15 cellular contexts compared by ENCODE assay signal in genomic region chr1:3632716-3633343, GRCh38. TPM values are rescaled to one million over a fixed set of nuclear protein-coding genes. Genes with fewer than 3 reads are reported as not detected.
A peak's percentile ranks its signal among the peaks of the same experiment; 100 is the strongest.
DNase-seq lines count a peak whose midpoint lies in the region; ATAC-seq and TF ChIP-seq lines count a peak whose summit lies in the region.
"Had no signal": no experiment of that assay in that cellular context is flagged by ENCODE, and none has a peak within 500 bp of the region (broad histone marks: within the 10 kb centered on the region; RNA-seq: fewer than 3 reads in every experiment).

No MANE protein-coding gene starts in this region.

- H2BK20ac ChIP-seq in H9 (ENCODE audit: low read depth, low read length, poor library complexity, severe bottlenecking), result no peak overlapping the region

- H3K23me2 ChIP-seq in H9 (ENCODE audit: insufficient read length, low read depth, low read length, poor library complexity, severe bottlenecking), result no peaks in the 10 kb centered on the region

- H3K27ac Mint-ChIP-seq in H9, result peak overlapping the region in 2 of 3 experiments; percentile 57 to 73; a peak in 2 of 7 replicates
- H3K27ac Mint-ChIP-seq in chondrocyte (ENCODE audit: unreplicated experiment), result no peak overlapping the region
- H3K27ac Mint-ChIP-seq: CD4-positive, alpha-beta T cell had no signal

- H3K36me3 Mint-ChIP-seq in H9 (ENCODE audit: insufficient read depth in 1 of 3, low read depth in 3 of 3) (peaks cover 7 to 63% (median 58%) of the 10 kb centered on the region in 3 experiments), chondrocyte (ENCODE audit: low read depth) (peaks cover 27% of the 10 kb centered on the region)

- H3K4me1 Mint-ChIP-seq in H9 (peaks cover 4 to 18% of the 10 kb centered on the region in 2 experiments), chondrocyte (ENCODE audit: low read depth) (no peaks in the 10 kb centered on the region)

- no peak for TF ChIP-seq POLR2A in esophagus squamous epithelium (IDR thresholded peaks at IDR 0.05)

- H4K91ac ChIP-seq in H9 (ENCODE audit: insufficient read length, low read depth, low read length), result no peak overlapping the region
- H4K91ac ChIP-seq in neuronal stem cell (ENCODE audit: low read depth, low read length, poor library complexity), result no peak overlapping the region

- H3K14ac ChIP-seq in H9 (ENCODE audit: insufficient read depth, low read length) (no peak overlapping the region), neuronal stem cell (ENCODE audit: low read length) (peak overlapping the region; percentile 14)

- no peak overlapping the region for H4K8ac ChIP-seq in H9 (replicated peaks; ENCODE audit: insufficient read length, low read depth, low read length)
- no peak overlapping the region for H4K8ac ChIP-seq in neuronal stem cell (ENCODE audit: low read depth, low read length)

- H2BK5ac ChIP-seq in H9 (ENCODE audit: insufficient read length, low read length), result no peak overlapping the region
- H2BK5ac ChIP-seq in neuronal stem cell (ENCODE audit: low read length), result peak overlapping the region; percentile 26

- H2AK5ac ChIP-seq in H9 (ENCODE audit: insufficient read length, low read length) (no peak overlapping the region), neuronal stem cell (ENCODE audit: low read depth, low read length) (peak overlapping the region; percentile 53)

- H2BK15ac ChIP-seq in H9 (ENCODE audit: low read depth, low read length), result no peak overlapping the region
- H2BK15ac ChIP-seq in neuronal stem cell (ENCODE audit: low read length), result peak overlapping the region; percentile 56

- H3K4me1 ChIP-seq in H9 (ENCODE audit: insufficient read depth, low read length) (no peaks in the 10 kb centered on the region), NT2/D1 (ENCODE audit: insufficient read depth, insufficient read length) (peaks cover 22% of the 10 kb centered on the region), neuronal stem cell (ENCODE audit: control insufficient read depth in 2 of 2, insufficient read depth in 1 of 2, low read depth in 1 of 2, low read length in 2 of 2) (peaks cover 0 to 11% of the 10 kb centered on the region in 2 donors), esophagus squamous epithelium (peaks cover 8 to 25% (median 13%) of the 10 kb centered on the region in 3 donors)

- no peaks in the 10 kb centered on the region for H3K9me3 Mint-ChIP-seq in H9
- no peaks in the 10 kb centered on the region for H3K9me3 Mint-ChIP-seq in chondrocyte (ENCODE audit: low read depth)
- H3K9me3 Mint-ChIP-seq: CD4-positive, alpha-beta T cell had no signal

- H3K56ac ChIP-seq in H9 (ENCODE audit: insufficient read length, low read depth, low read length), result no peak overlapping the region

- H3K4me3 ChIP-seq in NT2/D1 (ENCODE audit: insufficient read length, low read depth), result no peak overlapping the region
- H3K4me3 ChIP-seq in neuronal stem cell (ENCODE audit: low read length in 2 of 2), result no peak overlapping the region
- H3K4me3 ChIP-seq in esophagus squamous epithelium, result no peak overlapping the region
- H3K4me3 ChIP-seq: BLaER1 treated with 17β-estradiol and CSF1 and Interleukin-3, amounts not matched to agents 10 nM and 100 nM; GM12878 had no signal

- H4K20me1 ChIP-seq in H9 (ENCODE audit: control insufficient read depth, insufficient read depth, insufficient read length), result no peaks in the 10 kb centered on the region

- H3K23ac ChIP-seq in H9 (ENCODE audit: insufficient read length, low read depth, low read length), result no peak overlapping the region
- no peak overlapping the region for H3K23ac ChIP-seq in neuronal stem cell (ENCODE audit: low read depth, low read length, poor library complexity)

- H3K4me2 ChIP-seq in H9 (ENCODE audit: insufficient read depth, insufficient read length, low read length) (no peak overlapping the region), neuronal stem cell (ENCODE audit: insufficient read depth, low read length, poor library complexity, severe bottlenecking) (no peak overlapping the region)
- H3K4me2 ChIP-seq: BLaER1 treated with 17β-estradiol and CSF1 and Interleukin-3, amounts not matched to agents 10 nM and 100 nM had no signal

- H3K9me3 ChIP-seq in H9 (ENCODE audit: control insufficient read depth, low read depth, low read length) (no peaks in the 10 kb centered on the region), NT2/D1 (ENCODE audit: insufficient read depth, low read length) (no peaks in the 10 kb centered on the region), neuronal stem cell (replicated peaks in 1 of 2; ENCODE audit: control insufficient read depth in 2 of 2, insufficient read depth in 1 of 2, low read depth in 1 of 2, low read length in 2 of 2) (no peaks in the 10 kb centered on the region), esophagus squamous epithelium (no peaks in the 10 kb centered on the region)
- H3K9me3 ChIP-seq: BLaER1 treated with 17β-estradiol and CSF1 and Interleukin-3, amounts not matched to agents 10 nM and 100 nM had no signal

- no peaks in the 10 kb centered on the region for H3K27me3 Mint-ChIP-seq in H9 (ENCODE audit: low read depth)
- no peaks in the 10 kb centered on the region for H3K27me3 Mint-ChIP-seq in chondrocyte (ENCODE audit: low read depth)
- H3K27me3 Mint-ChIP-seq: CD4-positive, alpha-beta T cell had no signal

- H3K9ac ChIP-seq in H9 (ENCODE audit: extremely low read depth, insufficient read length, low read length) (no peak overlapping the region), NT2/D1 (ENCODE audit: insufficient read length, low read depth) (peak overlapping the region; percentile 72), neuronal stem cell (ENCODE audit: low read depth, low read length, poor library complexity) (peak overlapping the region; percentile 55)

- H2BK12ac ChIP-seq in H9 (ENCODE audit: insufficient read length, low read depth, low read length), result no peak overlapping the region
- no peak overlapping the region for H2BK12ac ChIP-seq in neuronal stem cell (ENCODE audit: low read length)

- H2AFZ ChIP-seq in H9 (ENCODE audit: low read length) (no peak overlapping the region), neuronal stem cell (ENCODE audit: low read length) (no peak overlapping the region)

- H3K36me3 ChIP-seq in NT2/D1 (ENCODE audit: insufficient read depth, insufficient read length, low read length), result peaks cover 75% of the 10 kb centered on the region
- H3K36me3 ChIP-seq in neuronal stem cell (replicated peaks in 1 of 2; ENCODE audit: control insufficient read depth in 2 of 2, insufficient read depth in 2 of 2, low read length in 2 of 2), result peaks cover 35 to 87% of the 10 kb centered on the region in 2 donors
- H3K36me3 ChIP-seq in esophagus squamous epithelium, result peaks cover 26 to 100% (median 26%) of the 10 kb centered on the region in 3 donors

- no peak for ATAC-seq in HG03432 (IDR thresholded peaks at IDR 0.05; ENCODE audit: unreplicated experiment)
- ATAC-seq: GM12878 had no signal

- H3K18ac ChIP-seq in H9 (ENCODE audit: insufficient read length, low read depth, low read length) (no peak overlapping the region), neuronal stem cell (ENCODE audit: low read length) (peak overlapping the region; percentile 2)

- no peaks in the 10 kb centered on the region for H3K27me3 ChIP-seq in H9 (ENCODE audit: insufficient read depth, low read length)
- no peaks in the 10 kb centered on the region for H3K27me3 ChIP-seq in NT2/D1 (ENCODE audit: insufficient read depth, insufficient read length)
- H3K27me3 ChIP-seq in neuronal stem cell (ENCODE audit: control insufficient read depth in 3 of 3, insufficient read depth in 3 of 3, low read depth in 1 of 3, low read length in 3 of 3), result no peaks in the 10 kb centered on the region
- no peaks in the 10 kb centered on the region for H3K27me3 ChIP-seq in esophagus squamous epithelium
- H3K27me3 ChIP-seq: BLaER1 treated with 17β-estradiol and CSF1 and Interleukin-3, amounts not matched to agents 10 nM and 100 nM had no signal

- DNase-seq in H9 (no peak), NT2/D1 (ENCODE audit: low read depth, low spot score) (no peak), chondrocyte (ENCODE audit: low spot score) (peak; percentile 72), neuronal stem cell (ENCODE audit: low spot score) (no peak), ecto neural progenitor cell (ENCODE audit: low spot score) (no peak), esophagus squamous epithelium (lab: John Stamatoyannopoulos, UW) (no peak)
- DNase-seq in activated CD4-positive, alpha-beta T cell treated with anti-CD3 and anti-CD28 coated beads, Interleukin-2, amount 50 U/mL, for 1 hour, result no peak
- DNase-seq: ACHN; Calu3; CD4-positive, alpha-beta T cell; DMS 273 treated with DMSO at 0.1 percent for 48 hours; IMR-90 had no signal

- no peak overlapping the region for H3K27ac ChIP-seq in H9 (ENCODE audit: insufficient read length, low read depth, low read length)
- no peak overlapping the region for H3K27ac ChIP-seq in neuronal stem cell (replicated peaks; ENCODE audit: low read length)
- peak overlapping the region in 1 of 4 donors; percentile 0 for H3K27ac ChIP-seq in esophagus squamous epithelium
- H3K27ac ChIP-seq: BLaER1 treated with 17β-estradiol and CSF1 and Interleukin-3, amounts not matched to agents 10 nM and 100 nM had no signal

- H3K79me2 ChIP-seq in H9 (ENCODE audit: insufficient read depth, low read length), result no peaks in the 10 kb centered on the region

- H3K4ac ChIP-seq in H9 (ENCODE audit: low read depth, low read length) (no peak overlapping the region), neuronal stem cell (ENCODE audit: low read length) (no peak overlapping the region)

- H4K5ac ChIP-seq in H9 (ENCODE audit: insufficient read length, low read depth, low read length), result no peak overlapping the region

- intact Hi-C loops in esophagus squamous epithelium (cut with DNase I), result no loop called here

- H2BK120ac ChIP-seq in H9 (ENCODE audit: low read depth, low read length, poor library complexity, severe bottlenecking) (no peak overlapping the region), neuronal stem cell (ENCODE audit: low read depth, low read length) (peak overlapping the region; percentile 67)

- H3K4me3 Mint-ChIP-seq in H9 (no peak overlapping the region; a peak in 1 of 5 replicates), chondrocyte (ENCODE audit: unreplicated experiment) (no peak overlapping the region)
- H3K4me3 Mint-ChIP-seq: CD4-positive, alpha-beta T cell had no signal

- no peak overlapping the region for H3T11ph ChIP-seq in H9 (ENCODE audit: low read length)

- no peak for TF ChIP-seq CTCF in H9 (conservative IDR thresholded peaks at IDR 0.05)
- no peak for TF ChIP-seq CTCF in chondrocyte (IDR thresholded peaks at IDR 0.05)
- TF ChIP-seq CTCF in esophagus squamous epithelium (IDR thresholded peaks at IDR 0.05), result no peak

- H3K79me1 ChIP-seq in H9 (ENCODE audit: insufficient read depth, low read depth, low read length, poor library complexity, severe bottlenecking), result no peaks in the 10 kb centered on the region
- no peaks in the 10 kb centered on the region for H3K79me1 ChIP-seq in neuronal stem cell (ENCODE audit: low read depth, low read length)

- WGBS in H9 (ENCODE audit: extremely low coverage, insufficient read length, low lambda C conversion rate), result no CpG with 5 or more reads among the region's 26 CpGs
- no CpG with 5 or more reads among the region's 26 CpGs for WGBS in neuronal stem cell (ENCODE audit: extremely low coverage in 2 of 2, insufficient read length in 2 of 2, insufficient replicate concordance in 1 of 2), 2 donors
- WGBS in esophagus squamous epithelium, 2 donors, result 90% methylated on average over 18 of the region's 26 CpGs; no CpG with 5 or more reads in 1 of the 2 donors

RNA-seq across cellular contexts. Expression of gene TPRG1L, which starts 8.0 kb away (rescaled TPM):
- total RNA-seq in H9 (2021), result 24.0 and 24.7 TPM in 2 replicates
- total RNA-seq in chondrocyte, result 52.5 to 53.7 TPM (median 53.6 TPM) in 3 replicates
- polyA plus RNA-seq in neuronal stem cell (2013, experiment 1 of 2), result 13.4 TPM
- polyA plus RNA-seq in neuronal stem cell (2013, experiment 2 of 2), result 13.2 TPM
- 10 to 100 TPM; 27.9 to 44.7 (median 33.2) TPM for total RNA-seq in esophagus squamous epithelium

RNA-seq across cellular contexts. Expression of gene WRAP73, which starts 17.1 kb away (rescaled TPM):
- total RNA-seq in H9 (2021) (28.4 and 33.8 TPM in 2 replicates), chondrocyte (12.6 to 17.6 TPM (median 15.5 TPM) in 3 replicates), esophagus squamous epithelium (10 to 100 TPM in 2 of 4 donors, 1 to 10 TPM in 2; 7.6 to 17.2 (median 11.8) TPM)
- 24.6 TPM for polyA plus RNA-seq in neuronal stem cell (2013, experiment 1 of 2)
- polyA plus RNA-seq in neuronal stem cell (2013, experiment 2 of 2), result 25.7 TPM

RNA-seq across cellular contexts. Expression of gene TP73, which starts 19.5 kb away (rescaled TPM):
- total RNA-seq in H9 (2021) (4.7 and 4.9 TPM in 2 replicates), chondrocyte (0.05 to 0.58 TPM in 2 of 3 replicates, not detected in the other), esophagus squamous epithelium (1 to 10 TPM; 4.9 to 8.8 (median 7.0) TPM)
- 0.18 TPM for polyA plus RNA-seq in neuronal stem cell (2013, experiment 1 of 2)
- 0.19 TPM for polyA plus RNA-seq in neuronal stem cell (2013, experiment 2 of 2)
- total RNA-seq: CD4-positive, alpha-beta T cell; IMR-90 had no signal
- polyA plus RNA-seq: IMR-90 had no signal

RNA-seq across cellular contexts. Expression of gene MEGF6, which starts 21.5 kb away (rescaled TPM):
- total RNA-seq in H9 (2021) (19.9 and 21.3 TPM in 2 replicates), chondrocyte (185 to 332 TPM (median 328 TPM) in 3 replicates), esophagus squamous epithelium (10 to 100 TPM in 3 of 4 donors, 1 to 10 TPM in 1; 8.8 to 27.1 (median 16.8) TPM)
- polyA plus RNA-seq in neuronal stem cell (2013, experiment 1 of 2), result 10.3 TPM
- polyA plus RNA-seq in neuronal stem cell (2013, experiment 2 of 2), result 10.0 TPM
